11 cellular contexts compared by ENCODE assay signal in the genomic region with DNA sequence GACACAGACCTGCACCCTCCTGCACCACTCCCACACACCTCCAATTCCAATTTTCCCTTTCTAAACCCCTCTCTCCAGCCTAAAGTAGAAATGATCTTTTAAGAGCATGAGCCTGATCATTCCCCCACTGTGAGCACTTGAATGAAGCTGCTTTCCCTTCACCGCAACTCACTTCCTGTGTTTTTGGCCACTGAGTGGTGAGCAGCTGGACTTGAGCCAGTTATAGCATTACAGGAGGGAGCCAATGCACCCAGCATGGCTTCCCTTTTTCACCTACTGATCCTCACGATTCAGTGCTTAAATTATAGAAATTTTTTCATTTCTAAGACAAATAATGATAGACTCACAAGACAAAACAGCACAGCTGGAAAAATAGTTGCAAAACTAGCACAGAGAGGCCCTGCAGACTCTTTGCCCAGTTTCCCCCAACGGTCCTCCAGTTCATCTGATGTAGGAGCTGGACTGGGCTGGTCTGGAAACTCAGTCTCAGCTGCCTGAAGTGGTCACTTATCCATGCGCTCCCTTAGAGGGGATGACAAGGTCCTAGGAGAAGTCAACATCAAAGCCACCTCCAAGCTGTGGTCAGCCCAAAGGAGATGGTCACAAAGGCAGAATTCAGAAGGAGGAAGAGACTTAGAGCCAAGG. TPM values are rescaled to one million over a fixed set of nuclear protein-coding genes. Genes with fewer than 3 reads are reported as not detected.
DNase-seq lines count a peak whose midpoint lies in the region; ATAC-seq, FAIRE-seq and TF ChIP-seq lines count a peak whose summit lies in the region.
"Had no signal": no experiment of that assay in that cellular context is flagged by ENCODE, and none has a peak within 500 bp of the region (broad histone marks: within the 10 kb centered on the region; RNA-seq: fewer than 3 reads in every experiment).

No MANE protein-coding gene starts in this region.

- FAIRE-seq in HepG2 (lab: Jason Lieb, UNC) = no peak
- peak; percentile 25 for FAIRE-seq in RCC 7860 (lab: Jason Lieb, UNC)

- peaks cover 0 to 17% (median 2%) of the 10 kb centered on the region in 4 donors for H3K4me1 ChIP-seq in right lobe of liver
- H3K4me1 ChIP-seq in HepG2 (ENCODE audit: insufficient read depth, low read length) = peaks cover 82% of the 10 kb centered on the region
- H3K4me1 ChIP-seq in upper lobe of right lung = peaks cover 34% of the 10 kb centered on the region

- H3K4me2 ChIP-seq in HepG2 (ENCODE audit: low read depth, low read length) = no peak overlapping the region

- 40% methylated on average over 3 of the region's 4 CpGs for WGBS in right lobe of liver (ENCODE audit: insufficient coverage, low coverage, low lambda C conversion rate, missing lambda C conversion rate)
- 72% methylated on average over 4 of the region's 4 CpGs for WGBS in HepG2 (ENCODE audit: low lambda C conversion rate)

- no peak for TF ChIP-seq POLR2A in right lobe of liver (IDR thresholded peaks at IDR 0.05)
- no peak for TF ChIP-seq POLR2A in HepG2 (IDR thresholded peaks at IDR 0.05; ENCODE audit: insufficient read depth in 1 of 2, low read depth in 2 of 2, low read length in 2 of 2)

- no TSS peak for BruUV-seq in HepG2 (replicated peaks; lab: Mats Ljungman, UMichigan)

- intact Hi-C loops in right lobe of liver (cut with DNase I) (no loop called here), HepG2 (cut with micrococcal nuclease; ENCODE audit: unreplicated experiment) (no loop called here), upper lobe of right lung (cut with DNase I) (no loop called here)

- H3K9ac ChIP-seq in HepG2 (ENCODE audit: insufficient read depth, low read depth, low read length) = no peak overlapping the region

- TF ChIP-seq RAD21 in HepG2 (CRISPR knock-in tag; IDR thresholded peaks at IDR 0.05) = no peak

- in situ Hi-C loops in HepG2 (cut with HindIII; ENCODE audit: extremely low pct_ligation_motif_present, low pct_unique_long_range_greater_than_20kb) = no loop called here

- no peak overlapping the region for H2AFZ ChIP-seq in HepG2 (ENCODE audit: low read length)

- H3K27ac ChIP-seq in right lobe of liver (no peak overlapping the region), HepG2 (ENCODE audit: extremely low read length, insufficient read depth, low read length) (no peak overlapping the region), upper lobe of right lung (no peak overlapping the region), RWPE1 (no peak overlapping the region)

- no peak overlapping the region for H3K4me3 ChIP-seq in right lobe of liver
- no peak overlapping the region for H3K4me3 ChIP-seq in HepG2 (replicated peaks in 1 of 3; ENCODE audit: insufficient read depth in 1 of 3, low read depth in 2 of 3, low read length in 3 of 3)
- H3K4me3 ChIP-seq in fibroblast of pulmonary artery (replicated peaks; ENCODE audit: low read depth, low read length) = no peak overlapping the region
- no peak overlapping the region for H3K4me3 ChIP-seq in upper lobe of right lung

- peak; percentile 42 to 62 (median 55) for ATAC-seq in right lobe of liver
- ATAC-seq in HepG2 = no peak
- ATAC-seq in upper lobe of right lung = peak; percentile 61

- POLR2A ChIA-PET in HepG2 (lab: Yijun Ruan, JAX) = no interaction called here
- POLR2A ChIA-PET in RWPE1 (lab: Yijun Ruan, JAX; ENCODE audit: low non-redundant PET) = no interaction called here

- CTCF ChIA-PET in HepG2 (lab: Yijun Ruan, JAX; ENCODE audit: low intra/inter-chr PET ratio, low total read pairs) = no interaction called here
- CTCF ChIA-PET in RWPE1 (lab: Yijun Ruan, JAX) = interaction anchor here (1.6 kb wide), 1 partner anchor 11 kb away, joined by 4 read pairs; no protein-coding TSS in a partner anchor

- H3K27me3 ChIP-seq in right lobe of liver (no peaks in the 10 kb centered on the region), HepG2 (ENCODE audit: control insufficient read depth in 1 of 2, insufficient read depth in 2 of 2, low read length in 2 of 2) (no peaks in the 10 kb centered on the region), upper lobe of right lung (no peaks in the 10 kb centered on the region)

- no peak for TF ChIP-seq CTCF in right lobe of liver (IDR thresholded peaks at IDR 0.05)
- no peak for TF ChIP-seq CTCF in HepG2 (CRISPR knock-in tag; IDR thresholded peaks at IDR 0.05)
- no peak for TF ChIP-seq CTCF in fibroblast of pulmonary artery (IDR thresholded peaks at IDR 0.05; ENCODE audit: low read length, missing control alignments)
- no peak for TF ChIP-seq CTCF in upper lobe of right lung (IDR thresholded peaks at IDR 0.05)
- TF ChIP-seq CTCF in RWPE1 (conservative IDR thresholded peaks at IDR 0.05; ENCODE audit: low read depth) = no peak

- no peak for DNase-seq in right lobe of liver
- no peak for DNase-seq in HepG2 (ENCODE audit: low spot score)
- DNase-seq in RCC 7860 (ENCODE audit: low spot score) = peak; percentile 18
- peak; percentile 60 for DNase-seq in fibroblast of pulmonary artery (ENCODE audit: low read depth)
- DNase-seq in upper lobe of right lung = no peak
- DNase-seq in NCI-H187 (lab: John Stamatoyannopoulos, UW) = no peak
- no peak for DNase-seq in NCI-H1694 (lab: John Stamatoyannopoulos, UW)
- no peak for DNase-seq in RWPE1 (ENCODE audit: low spot score)
- DNase-seq: activated CD4-positive, CD25-positive, alpha-beta regulatory T cell; NCI-H226 had no signal

- no peaks in the 10 kb centered on the region for H4K20me1 ChIP-seq in HepG2 (ENCODE audit: insufficient read depth, low read length)

- H3K9me3 ChIP-seq in right lobe of liver (no peaks in the 10 kb centered on the region), HepG2 (ENCODE audit: low read length) (no peaks in the 10 kb centered on the region), upper lobe of right lung (no peaks in the 10 kb centered on the region)

- TF ChIP-seq EP300 in HepG2 (IDR thresholded peaks at IDR 0.05; ENCODE audit: low read depth in 2 of 2, low read length in 2 of 2) = no peak
- no peak for TF ChIP-seq EP300 in HepG2 (CRISPR knock-in tag; IDR thresholded peaks at IDR 0.05; ENCODE audit: borderline replicate concordance)

- no peaks in the 10 kb centered on the region for H3K36me3 ChIP-seq in right lobe of liver
- H3K36me3 ChIP-seq in HepG2 (replicated peaks in 1 of 2; ENCODE audit: control insufficient read depth in 1 of 2, insufficient read depth in 2 of 2, low read length in 2 of 2) = no peaks in the 10 kb centered on the region
- no peaks in the 10 kb centered on the region for H3K36me3 ChIP-seq in upper lobe of right lung

- H3K79me2 ChIP-seq in HepG2 (ENCODE audit: insufficient read depth, low read length) = no peaks in the 10 kb centered on the region

RNA-seq across cellular contexts. Expression of a gene that starts 9.8 kb away (rescaled TPM):
- total RNA-seq in right lobe of liver (1 to 10 TPM in 4 of 6 experiments, not detected in 2; 1.1 to 1.6 (median 1.4) TPM), HepG2 (2016; rRNA removed; fragmentation: Illumina TruSeq; extraction: Trizol) (0.45 and 0.77 TPM in 2 replicates), upper lobe of right lung (14.3 TPM)
- not detected in 2 replicates for total RNA-seq in HepG2 (2016; cell fraction: cytosol; rRNA removed; fragmentation: Illumina TruSeq; extraction: Trizol; ENCODE audit: low read depth)
- 0.54 and 0.76 TPM in 2 replicates for total RNA-seq in HepG2 (2016; cell fraction: insoluble cytoplasmic fraction; rRNA removed; fragmentation: Illumina TruSeq; extraction: Trizol)
- 0.15 and 0.45 TPM in 2 replicates for total RNA-seq in HepG2 (2016; cell fraction: membrane; rRNA removed; fragmentation: Illumina TruSeq; extraction: Trizol)
- 0.78 and 0.91 TPM in 2 replicates for total RNA-seq in HepG2 (2016; cell fraction: nucleus; rRNA removed; fragmentation: Illumina TruSeq; extraction: Trizol)
- polyA plus RNA-seq in HepG2 (2011; rRNA removed) = 2.8 and 4.9 TPM in 2 replicates
- polyA plus RNA-seq in HepG2 (2011; cell fraction: cytosol; rRNA removed) = 1.8 and 3.0 TPM in 2 replicates
- polyA plus RNA-seq in HepG2 (2011; cell fraction: nucleus; rRNA removed) = 5.6 and 9.1 TPM in 2 replicates
- polyA plus RNA-seq in HepG2 (2012) = 3.2 and 7.5 TPM in 2 replicates
- polyA plus RNA-seq in HepG2 (2016; cell fraction: cytosol; fragmentation: Illumina TruSeq; extraction: Trizol; ENCODE audit: low read depth) = 0.06 and 0.10 TPM in 2 replicates
- polyA plus RNA-seq in HepG2 (2016; cell fraction: insoluble cytoplasmic fraction; fragmentation: Illumina TruSeq; extraction: Trizol; ENCODE audit: low read depth) = 0.57 and 0.62 TPM in 2 replicates
- polyA plus RNA-seq in HepG2 (2016; cell fraction: membrane; fragmentation: Illumina TruSeq; extraction: Trizol; ENCODE audit: low read depth) = 0.11 and 0.16 TPM in 2 replicates
- polyA plus RNA-seq in HepG2 (2016; cell fraction: nucleus; fragmentation: Illumina TruSeq; extraction: Trizol; ENCODE audit: insufficient read depth, low read depth) = 0.96 and 1.2 TPM in 2 replicates
- 1.5 TPM in 1 of 2 replicates, not detected in the other for polyA minus RNA-seq in HepG2 (2011; rRNA and poly(A)+ RNA removed; ENCODE audit: low replicate concordance)
- 0.70 and 1.5 TPM in 2 replicates for polyA minus RNA-seq in HepG2 (2011; cell fraction: cytosol; rRNA and poly(A)+ RNA removed)
- 0.90 and 2.7 TPM in 2 replicates for polyA minus RNA-seq in HepG2 (2011; cell fraction: nucleus; rRNA and poly(A)+ RNA removed)
- total RNA-seq: CD4-positive, alpha-beta T cell had no signal

RNA-seq across cellular contexts. Expression of a gene that starts 28.0 kb away (rescaled TPM):
- total RNA-seq in right lobe of liver = 100 to 1,000 TPM in 1 of 6 experiments, 10 to 100 TPM in 5; 40.8 to 121 (median 57.5) TPM
- total RNA-seq in HepG2 (2016; rRNA removed; fragmentation: Illumina TruSeq; extraction: Trizol) = 28.7 and 34.3 TPM in 2 replicates
- 2.5 and 3.6 TPM in 2 replicates for total RNA-seq in HepG2 (2016; cell fraction: cytosol; rRNA removed; fragmentation: Illumina TruSeq; extraction: Trizol; ENCODE audit: low read depth)
- 27.0 and 29.3 TPM in 2 replicates for total RNA-seq in HepG2 (2016; cell fraction: insoluble cytoplasmic fraction; rRNA removed; fragmentation: Illumina TruSeq; extraction: Trizol)
- 8.2 and 9.0 TPM in 2 replicates for total RNA-seq in HepG2 (2016; cell fraction: membrane; rRNA removed; fragmentation: Illumina TruSeq; extraction: Trizol)
- total RNA-seq in HepG2 (2016; cell fraction: nucleus; rRNA removed; fragmentation: Illumina TruSeq; extraction: Trizol) = 16.8 and 21.4 TPM in 2 replicates
- polyA plus RNA-seq in HepG2 (2011; rRNA removed) = 51.2 and 94.4 TPM in 2 replicates
- 53.4 and 72.6 TPM in 2 replicates for polyA plus RNA-seq in HepG2 (2011; cell fraction: cytosol; rRNA removed)
- 195 and 245 TPM in 2 replicates for polyA plus RNA-seq in HepG2 (2011; cell fraction: nucleus; rRNA removed)
- 58.3 and 88.7 TPM in 2 replicates for polyA plus RNA-seq in HepG2 (2012)
- 1.8 TPM in 2 replicates for polyA plus RNA-seq in HepG2 (2016; cell fraction: cytosol; fragmentation: Illumina TruSeq; extraction: Trizol; ENCODE audit: low read depth)
- polyA plus RNA-seq in HepG2 (2016; cell fraction: insoluble cytoplasmic fraction; fragmentation: Illumina TruSeq; extraction: Trizol; ENCODE audit: low read depth) = 20.2 and 26.3 TPM in 2 replicates
- 4.4 and 5.1 TPM in 2 replicates for polyA plus RNA-seq in HepG2 (2016; cell fraction: membrane; fragmentation: Illumina TruSeq; extraction: Trizol; ENCODE audit: low read depth)
- polyA plus RNA-seq in HepG2 (2016; cell fraction: nucleus; fragmentation: Illumina TruSeq; extraction: Trizol; ENCODE audit: insufficient read depth, low read depth) = 31.6 and 34.2 TPM in 2 replicates
- 34.5 and 120 TPM in 2 replicates for polyA minus RNA-seq in HepG2 (2011; rRNA and poly(A)+ RNA removed; ENCODE audit: low replicate concordance)
- polyA minus RNA-seq in HepG2 (2011; cell fraction: cytosol; rRNA and poly(A)+ RNA removed) = 39.4 and 67.2 TPM in 2 replicates
- polyA minus RNA-seq in HepG2 (2011; cell fraction: nucleus; rRNA and poly(A)+ RNA removed) = 44.7 and 77.3 TPM in 2 replicates
- 51.6 TPM for total RNA-seq in upper lobe of right lung

RNA-seq across cellular contexts. Expression of a gene that starts 41.6 kb away (rescaled TPM):
- 100 to 1,000 TPM in 5 of 6 experiments, 10 to 100 TPM in 1; 85.1 to 299 (median 119) TPM for total RNA-seq in right lobe of liver
- 11.2 and 20.3 TPM in 2 replicates for total RNA-seq in HepG2 (2016; rRNA removed; fragmentation: Illumina TruSeq; extraction: Trizol)
- 2.3 and 2.8 TPM in 2 replicates for total RNA-seq in HepG2 (2016; cell fraction: cytosol; rRNA removed; fragmentation: Illumina TruSeq; extraction: Trizol; ENCODE audit: low read depth)
- 10.1 and 20.9 TPM in 2 replicates for total RNA-seq in HepG2 (2016; cell fraction: insoluble cytoplasmic fraction; rRNA removed; fragmentation: Illumina TruSeq; extraction: Trizol)
- 3.2 and 3.4 TPM in 2 replicates for total RNA-seq in HepG2 (2016; cell fraction: membrane; rRNA removed; fragmentation: Illumina TruSeq; extraction: Trizol)
- total RNA-seq in HepG2 (2016; cell fraction: nucleus; rRNA removed; fragmentation: Illumina TruSeq; extraction: Trizol) = 19.4 and 20.3 TPM in 2 replicates
- polyA plus RNA-seq in HepG2 (2011; rRNA removed) = 75.0 and 124 TPM in 2 replicates
- 57.2 and 84.6 TPM in 2 replicates for polyA plus RNA-seq in HepG2 (2011; cell fraction: cytosol; rRNA removed)
- 110 and 144 TPM in 2 replicates for polyA plus RNA-seq in HepG2 (2011; cell fraction: nucleus; rRNA removed)
- 126 and 159 TPM in 2 replicates for polyA plus RNA-seq in HepG2 (2012)
- 2.5 and 2.9 TPM in 2 replicates for polyA plus RNA-seq in HepG2 (2016; cell fraction: cytosol; fragmentation: Illumina TruSeq; extraction: Trizol; ENCODE audit: low read depth)
- polyA plus RNA-seq in HepG2 (2016; cell fraction: insoluble cytoplasmic fraction; fragmentation: Illumina TruSeq; extraction: Trizol; ENCODE audit: low read depth) = 12.0 and 13.0 TPM in 2 replicates
- polyA plus RNA-seq in HepG2 (2016; cell fraction: membrane; fragmentation: Illumina TruSeq; extraction: Trizol; ENCODE audit: low read depth) = 3.3 and 3.8 TPM in 2 replicates
- polyA plus RNA-seq in HepG2 (2016; cell fraction: nucleus; fragmentation: Illumina TruSeq; extraction: Trizol; ENCODE audit: insufficient read depth, low read depth) = 37.3 and 42.3 TPM in 2 replicates
- polyA minus RNA-seq in HepG2 (2011; rRNA and poly(A)+ RNA removed; ENCODE audit: low replicate concordance) = 2.0 and 61.9 TPM in 2 replicates
- polyA minus RNA-seq in HepG2 (2011; cell fraction: cytosol; rRNA and poly(A)+ RNA removed) = 61.5 and 88.3 TPM in 2 replicates
- 34.2 and 54.7 TPM in 2 replicates for polyA minus RNA-seq in HepG2 (2011; cell fraction: nucleus; rRNA and poly(A)+ RNA removed)
- 92.8 TPM for total RNA-seq in upper lobe of right lung

RNA-seq across cellular contexts. Expression of a gene that starts 50.8 kb away (rescaled TPM):
- total RNA-seq in right lobe of liver (10 to 100 TPM; 21.7 to 80.5 (median 30.2) TPM), HepG2 (2016; rRNA removed; fragmentation: Illumina TruSeq; extraction: Trizol) (5.4 and 6.3 TPM in 2 replicates), upper lobe of right lung (58.2 TPM)
- 0.71 and 1.1 TPM in 2 replicates for total RNA-seq in HepG2 (2016; cell fraction: cytosol; rRNA removed; fragmentation: Illumina TruSeq; extraction: Trizol; ENCODE audit: low read depth)
- 5.4 and 5.5 TPM in 2 replicates for total RNA-seq in HepG2 (2016; cell fraction: insoluble cytoplasmic fraction; rRNA removed; fragmentation: Illumina TruSeq; extraction: Trizol)
- total RNA-seq in HepG2 (2016; cell fraction: membrane; rRNA removed; fragmentation: Illumina TruSeq; extraction: Trizol) = 2.0 and 3.8 TPM in 2 replicates
- 2.5 and 4.5 TPM in 2 replicates for total RNA-seq in HepG2 (2016; cell fraction: nucleus; rRNA removed; fragmentation: Illumina TruSeq; extraction: Trizol)
- 3.8 and 5.8 TPM in 2 replicates for polyA plus RNA-seq in HepG2 (2011; rRNA removed)
- 4.1 and 4.6 TPM in 2 replicates for polyA plus RNA-seq in HepG2 (2011; cell fraction: cytosol; rRNA removed)
- polyA plus RNA-seq in HepG2 (2011; cell fraction: nucleus; rRNA removed) = 4.0 and 5.0 TPM in 2 replicates
- polyA plus RNA-seq in HepG2 (2012) = 4.2 and 4.9 TPM in 2 replicates
- polyA plus RNA-seq in HepG2 (2016; cell fraction: cytosol; fragmentation: Illumina TruSeq; extraction: Trizol; ENCODE audit: low read depth) = 0.36 and 0.58 TPM in 2 replicates
- 3.5 TPM in 2 replicates for polyA plus RNA-seq in HepG2 (2016; cell fraction: insoluble cytoplasmic fraction; fragmentation: Illumina TruSeq; extraction: Trizol; ENCODE audit: low read depth)
- 1.4 and 1.9 TPM in 2 replicates for polyA plus RNA-seq in HepG2 (2016; cell fraction: membrane; fragmentation: Illumina TruSeq; extraction: Trizol; ENCODE audit: low read depth)
- 3.5 and 4.8 TPM in 2 replicates for polyA plus RNA-seq in HepG2 (2016; cell fraction: nucleus; fragmentation: Illumina TruSeq; extraction: Trizol; ENCODE audit: insufficient read depth, low read depth)
- polyA minus RNA-seq in HepG2 (2011; rRNA and poly(A)+ RNA removed; ENCODE audit: low replicate concordance) = 1.1 and 6.2 TPM in 2 replicates
- 2.2 and 2.3 TPM in 2 replicates for polyA minus RNA-seq in HepG2 (2011; cell fraction: cytosol; rRNA and poly(A)+ RNA removed)
- polyA minus RNA-seq in HepG2 (2011; cell fraction: nucleus; rRNA and poly(A)+ RNA removed) = 2.4 and 7.7 TPM in 2 replicates

Comparison
In these comparisons a context has a peak if more than half of its experiments do, and no peak if none do; other contexts are left out.
1. DNase-seq: peak in RCC 7860 (single experiment) and fibroblast of pulmonary artery (single experiment); none in right lobe of liver (0 of 3), HepG2 (single experiment), upper lobe of right lung (single experiment), NCI-H187 (0 of 2), NCI-H1694 (single experiment) and RWPE1 (single experiment).